In genomic region chr17:58417300-58418092, GRCh38 we compare ENCODE assay signal across 8 cellular contexts. TPM values are rescaled to one million over a fixed set of nuclear protein-coding genes. Genes with fewer than 3 reads are reported as not detected.
DNase-seq lines count a peak whose midpoint lies in the region; ATAC-seq and TF ChIP-seq lines count a peak whose summit lies in the region.

TSS of gene RNF43 (minus strand) at chr17:58417534. CDS start at chr17:58415577, 1,957 bp downstream.

- TF ChIP-seq RAD21 in HCT116 (IDR thresholded peaks at IDR 0.05; ENCODE audit: low read depth): peak; percentile 92

- no peaks in the 10 kb centered on the region for H3K27me3 Mint-ChIP-seq in activated naive CD4-positive, alpha-beta T cell treated with anti-CD3 and anti-CD28 coated beads for 36 hours (ENCODE audit: low read depth)

- no peaks in the 10 kb centered on the region for H3K9me3 Mint-ChIP-seq in activated naive CD4-positive, alpha-beta T cell treated with anti-CD3 and anti-CD28 coated beads for 36 hours

- H4K20me1 ChIP-seq in HCT116 (ENCODE audit: insufficient read depth): no peaks in the 10 kb centered on the region

- no peak for TF ChIP-seq POLR2A in HCT116 (IDR thresholded peaks at IDR 0.05; ENCODE audit: borderline replicate concordance, extremely low read depth, insufficient read depth, insufficient read length)

- peak within 1 kb of the TSS; percentile 80 for H3K9ac ChIP-seq in HCT116 (ENCODE audit: low read length)

- peak within 1 kb of the TSS; percentile 78 for H3K27ac ChIP-seq in HCT116 (ENCODE audit: low read depth, low read length)

- H3K36me3 Mint-ChIP-seq in activated naive CD4-positive, alpha-beta T cell treated with anti-CD3 and anti-CD28 coated beads for 36 hours (ENCODE audit: low read depth): no peaks in the 10 kb centered on the region

- peak within 1 kb of the TSS; percentile 90 for H2AFZ ChIP-seq in HCT116 (ENCODE audit: low read depth, low read length, poor library complexity, severe bottlenecking)

- no TSS peak for BruUV-seq in HCT116 (replicated peaks; lab: Mats Ljungman, UMichigan)

- peak within 1 kb of the TSS; percentile 41 for H3K4me3 Mint-ChIP-seq in activated naive CD4-positive, alpha-beta T cell treated with anti-CD3 and anti-CD28 coated beads for 36 hours

- peak within 1 kb of the TSS; percentile 86 for H3K4me2 ChIP-seq in HCT116 (ENCODE audit: low read length)

- POLR2A ChIA-PET in HCT116 (lab: Charles Lee): interaction anchor here (0.6 to 4.6 kb wide), 32 partner anchors 9 to 638 kb away, joined by 3 to 54 read pairs (median 6); partner anchors contain the start of gene SUPT4H1

- H3K9me2 ChIP-seq in HCT116 (ENCODE audit: insufficient read depth): no peaks in the 10 kb centered on the region

- RAD21 ChIA-PET in HCT116 (lab: Charles Lee; ENCODE audit: low non-redundant PET in 1 of 2, low total read pairs in 2 of 2, uncharacterized antibody in 2 of 2, unreplicated experiment in 2 of 2): interaction anchor here (0.6 to 1.7 kb wide), 12 partner anchors 9 to 100 kb away, joined by 3 to 25 read pairs (median 4); partner anchors contain the start of gene SUPT4H1 (in 2 of the 2)

- H3K79me2 ChIP-seq in HCT116 (ENCODE audit: insufficient read depth, low read length): peaks cover 48% of the 10 kb centered on the region

- peak; percentile 70 to 92 (median 89); a peak in 5 of 6 replicates for TF ChIP-seq CTCF in HCT116 (IDR thresholded peaks at IDR 0.05 in 2 of 3, conservative IDR thresholded peaks at IDR 0.05 in 1 of 3; ENCODE audit: borderline replicate concordance in 1 of 3, insufficient read depth in 1 of 3, low read depth in 2 of 3, low read length in 2 of 3)

- CTCF ChIA-PET in HCT116 (lab: Charles Lee): interaction anchor here (0.6 to 2.0 kb wide), 16 partner anchors 9 to 168 kb away, joined by 3 to 33 read pairs (median 6); partner anchors contain the start of gene SUPT4H1
- CTCF ChIA-PET in activated naive CD4-positive, alpha-beta T cell treated with anti-CD3 and anti-CD28 coated beads for 36 hours (lab: Charles Lee): interaction anchor here (0.6 to 5.8 kb wide), 34 partner anchors 9 to 324 kb away, joined by 3 to 70 read pairs (median 5); partner anchors contain the start of genes HSF5 and SUPT4H1

- peak; percentile 24 for DNase-seq in GM04503 (ENCODE audit: low read depth)
- peak; percentile 100 for DNase-seq in HCT116 (ENCODE audit: low read depth, low spot score)
- peak; percentile 84 for DNase-seq in MG63
- DNase-seq in SIG-M5 treated with dmso at 0.1 percent for 504 hours (lab: John Stamatoyannopoulos, UW; ENCODE audit: unreplicated experiment): peak; percentile 98
- DNase-seq in activated naive CD4-positive, alpha-beta T cell treated with anti-CD3 and anti-CD28 coated beads for 36 hours: peak; percentile 95
- peak; percentile 94 for DNase-seq in germinal center (ENCODE audit: low spot score)
- peak; percentile 5 to 94 (median 72) for DNase-seq in nucleus accumbens (lab: John Stamatoyannopoulos, UW)
- DNase-seq in superior temporal gyrus (ENCODE audit: extremely low spot score): peak; percentile 83

- H3K4me3 ChIP-seq in HCT116 (replicated peaks in 1 of 2; ENCODE audit: low read depth in 1 of 2, low read length in 2 of 2): peak within 1 kb of the TSS; percentile 66 to 68
- H3K4me3 ChIP-seq in MG63: peak within 1 kb of the TSS; percentile 28

- H3K27me3 ChIP-seq in HCT116 (ENCODE audit: insufficient read depth, low read length) (no peaks in the 10 kb centered on the region), MG63 (peaks cover 46% of the 10 kb centered on the region)

- no peaks in the 10 kb centered on the region; a peak in 1 of 4 replicates for H3K36me3 ChIP-seq in HCT116 (ENCODE audit: control insufficient read depth in 1 of 2, insufficient read depth in 2 of 2, low read length in 2 of 2)
- H3K36me3 ChIP-seq in MG63: no peaks in the 10 kb centered on the region

- peaks cover 56 to 69% of the 10 kb centered on the region in 2 experiments for H3K4me1 ChIP-seq in HCT116 (ENCODE audit: control insufficient read depth in 1 of 2, insufficient read depth in 2 of 2, low read length in 2 of 2)

- intact Hi-C loops in HCT116 (cut with micrococcal nuclease): loop anchor here (1.0 kb wide), 2 partner anchors 65 to 100 kb away; partner anchors contain the start of gene SUPT4H1
- intact Hi-C loops in activated naive CD4-positive, alpha-beta T cell treated with anti-CD3 and anti-CD28 coated beads for 36 hours (cut with micrococcal nuclease): loop anchor here (1.0 to 5.0 kb wide), 6 partner anchors 65 to 169 kb away; partner anchors contain the start of genes HSF5 and SUPT4H1

- ATAC-seq in HCT116: peak; percentile 93

- H3K27ac Mint-ChIP-seq in activated naive CD4-positive, alpha-beta T cell treated with anti-CD3 and anti-CD28 coated beads for 36 hours: peak within 1 kb of the TSS; percentile 18

- H3K4me1 Mint-ChIP-seq in activated naive CD4-positive, alpha-beta T cell treated with anti-CD3 and anti-CD28 coated beads for 36 hours (ENCODE audit: low read depth): peaks cover 18% of the 10 kb centered on the region

- H3K9me3 ChIP-seq in HCT116 (ENCODE audit: control insufficient read depth in 1 of 2, insufficient read depth in 1 of 2, low read depth in 1 of 2, low read length in 2 of 2): no peaks in the 10 kb centered on the region
- H3K9me3 ChIP-seq in MG63: no peaks in the 10 kb centered on the region

TF ChIP-seq in HCT116, 20 proteins besides CTCF, POLR2A, EP300 and RAD21 (continues in another document):
- TF ChIP-seq YY1 (IDR thresholded peaks at IDR 0.05; ENCODE audit: extremely low read depth, insufficient replicate concordance, low read depth, low read length) (peak; percentile 11), ZFX (IDR thresholded peaks at IDR 0.05) (no peak), EZH2phosphoT487 (IDR thresholded peaks at IDR 0.05; ENCODE audit: borderline replicate concordance) (no peak), CBX3 (IDR thresholded peaks at IDR 0.05; ENCODE audit: low read depth) (peak; percentile 97), CEBPB (IDR thresholded peaks at IDR 0.05; ENCODE audit: low read depth) (peak; percentile 56), POLR2AphosphoS5 (IDR thresholded peaks at IDR 0.05; ENCODE audit: low read depth, low read length) (peak; percentile 100), SIN3A (IDR thresholded peaks at IDR 0.05; ENCODE audit: low read depth) (peak; percentile 99), ELF1 (IDR thresholded peaks at IDR 0.05; ENCODE audit: borderline replicate concordance, low read depth) (no peak; the same call in 1 of the 2 replicates), SRF (IDR thresholded peaks at IDR 0.05; ENCODE audit: low read depth) (peak; percentile 49), EGR1 (IDR thresholded peaks at IDR 0.05; ENCODE audit: low read depth) (0 out of 2 replicates have a peak, but pooled peaks have one; percentile 39), ZNF274 (IDR thresholded peaks at IDR 0.05; ENCODE audit: low read depth, low read length) (no peak), EZH2 (IDR thresholded peaks at IDR 0.05) (no peak), SP1 (IDR thresholded peaks at IDR 0.05; ENCODE audit: low read depth) (peak; percentile 95), MAX (IDR thresholded peaks at IDR 0.05) (peak; percentile 87), TCF7L2 (IDR thresholded peaks at IDR 0.05; ENCODE audit: borderline replicate concordance, extremely low read depth, insufficient read depth, insufficient read length) (peak; percentile 65), JUND (IDR thresholded peaks at IDR 0.05) (peak; percentile 62), FOSL1 (IDR thresholded peaks at IDR 0.05; ENCODE audit: low read depth) (peak; percentile 50; the same call in 1 of the 2 replicates)
- TF ChIP-seq, protein P1, sequence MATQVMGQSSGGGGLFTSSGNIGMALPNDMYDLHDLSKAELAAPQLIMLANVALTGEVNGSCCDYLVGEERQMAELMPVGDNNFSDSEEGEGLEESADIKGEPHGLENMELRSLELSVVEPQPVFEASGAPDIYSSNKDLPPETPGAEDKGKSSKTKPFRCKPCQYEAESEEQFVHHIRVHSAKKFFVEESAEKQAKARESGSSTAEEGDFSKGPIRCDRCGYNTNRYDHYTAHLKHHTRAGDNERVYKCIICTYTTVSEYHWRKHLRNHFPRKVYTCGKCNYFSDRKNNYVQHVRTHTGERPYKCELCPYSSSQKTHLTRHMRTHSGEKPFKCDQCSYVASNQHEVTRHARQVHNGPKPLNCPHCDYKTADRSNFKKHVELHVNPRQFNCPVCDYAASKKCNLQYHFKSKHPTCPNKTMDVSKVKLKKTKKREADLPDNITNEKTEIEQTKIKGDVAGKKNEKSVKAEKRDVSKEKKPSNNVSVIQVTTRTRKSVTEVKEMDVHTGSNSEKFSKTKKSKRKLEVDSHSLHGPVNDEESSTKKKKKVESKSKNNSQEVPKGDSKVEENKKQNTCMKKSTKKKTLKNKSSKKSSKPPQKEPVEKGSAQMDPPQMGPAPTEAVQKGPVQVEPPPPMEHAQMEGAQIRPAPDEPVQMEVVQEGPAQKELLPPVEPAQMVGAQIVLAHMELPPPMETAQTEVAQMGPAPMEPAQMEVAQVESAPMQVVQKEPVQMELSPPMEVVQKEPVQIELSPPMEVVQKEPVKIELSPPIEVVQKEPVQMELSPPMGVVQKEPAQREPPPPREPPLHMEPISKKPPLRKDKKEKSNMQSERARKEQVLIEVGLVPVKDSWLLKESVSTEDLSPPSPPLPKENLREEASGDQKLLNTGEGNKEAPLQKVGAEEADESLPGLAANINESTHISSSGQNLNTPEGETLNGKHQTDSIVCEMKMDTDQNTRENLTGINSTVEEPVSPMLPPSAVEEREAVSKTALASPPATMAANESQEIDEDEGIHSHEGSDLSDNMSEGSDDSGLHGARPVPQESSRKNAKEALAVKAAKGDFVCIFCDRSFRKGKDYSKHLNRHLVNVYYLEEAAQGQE (IDR thresholded peaks at IDR 0.05; ENCODE audit: low read depth): no peak

RNA-seq across cellular contexts. Expression of gene RNF43, which starts in this region (rescaled TPM):
- total RNA-seq in HCT116 (2021; ENCODE audit: unreplicated experiment): 42.2 TPM
- 21.7 and 27.6 TPM in 2 replicates for polyA plus RNA-seq in HCT116 (2012)
- total RNA-seq in MG63 (2014; rRNA removed; shearing (Covaris generic); ENCODE audit: low replicate concordance): not detected in 2 replicates
- under 1 TPM; 0.38 to 0.91 TPM for total RNA-seq in activated naive CD4-positive, alpha-beta T cell treated with anti-CD3 and anti-CD28 coated beads for 36 hours

Comparison
In these comparisons a context has a peak if more than half of its experiments do, and no peak if none do; other contexts are left out.
1. Peak in every context shown above with its lines: DNase-seq, ATAC-seq, H3K4me3 ChIP-seq and H3K27ac ChIP-seq.
2. RNA of gene RNF43 (total RNA-seq): 42.2 TPM in HCT116 (single experiment); 0.38 to 0.91 TPM in activated naive CD4-positive, alpha-beta T cell treated with anti-CD3 and anti-CD28 coated beads for 36 hours and not detected in MG63; every median in the first group is over 10 times any median in the second.
3. Peak in DNase-seq and H3K4me3 ChIP-seq in MG63; RNA of the gene not detected or under 1 TPM.
4. Peak in DNase-seq in activated naive CD4-positive, alpha-beta T cell treated with anti-CD3 and anti-CD28 coated beads for 36 hours; RNA of the gene not detected or under 1 TPM.
5. DNase-seq: peak in every context shown above with its lines; median percentile 100 in HCT116; 98 in SIG-M5 treated with dmso at 0.1 percent for 504 hours; 95 in activated naive CD4-positive, alpha-beta T cell treated with anti-CD3 and anti-CD28 coated beads for 36 hours; 94 in germinal center; 84 in MG63; 83 in superior temporal gyrus; 72 in nucleus accumbens; 24 in GM04503.